In genomic region chr3:40717471-40717870, GRCh38 we compare ENCODE assay signal across 13 cellular contexts.
DNase-seq lines count a peak whose midpoint lies in the region; ATAC-seq and TF ChIP-seq lines count a peak whose summit lies in the region.
"Had no signal": no experiment of that assay in that cellular context is flagged by ENCODE, and none has a peak within 500 bp of the region (broad histone marks: within the 10 kb centered on the region; RNA-seq: fewer than 3 reads in every experiment).

No MANE protein-coding gene starts in this region.

- no peak for TF ChIP-seq CTCF in OCI-LY7 (conservative IDR thresholded peaks at IDR 0.05; ENCODE audit: low read length)

- no peaks in the 10 kb centered on the region for H3K9me3 Mint-ChIP-seq in effector memory CD8-positive, alpha-beta T cell
- H3K9me3 Mint-ChIP-seq: CD8-positive, alpha-beta T cell had no signal

- no peak overlapping the region for H3K4me3 Mint-ChIP-seq in effector memory CD8-positive, alpha-beta T cell
- H3K4me3 Mint-ChIP-seq: CD14-positive monocyte; CD8-positive, alpha-beta T cell had no signal

- H3K4me1 Mint-ChIP-seq in effector memory CD8-positive, alpha-beta T cell (ENCODE audit: low read depth in 2 of 2): no peaks in the 10 kb centered on the region

- H3K79me2 ChIP-seq in OCI-LY7 (ENCODE audit: insufficient read depth, low read depth, low read length): no peaks in the 10 kb centered on the region

- intact Hi-C loops in OCI-LY7 (cut with micrococcal nuclease; ENCODE audit: unreplicated experiment): loop anchor here (5.0 to 10.0 kb wide), 2 partner anchors 193 to 260 kb away; partner anchors contain the start of genes RPL14 and ZNF621

- ATAC-seq in effector memory CD8-positive, alpha-beta T cell (replicated peaks): no peak
- ATAC-seq: A549; CD8-positive, alpha-beta T cell had no signal

- CTCF ChIA-PET in OCI-LY7 (lab: Charles Lee; ENCODE audit: unreplicated experiment): no interaction called here

- H3K27ac ChIP-seq in OCI-LY7 (ENCODE audit: low read depth, low read length, poor library complexity, severe bottlenecking) (peak overlapping the region; percentile 93), epithelial cell of prostate (peak overlapping the region; percentile 21)
- H3K27ac ChIP-seq: A549 had no signal

- no peak overlapping the region for H3K4me3 ChIP-seq in OCI-LY7 (ENCODE audit: low read depth, low read length, poor library complexity, severe bottlenecking)
- H3K4me3 ChIP-seq: A549, HAP-1 had no signal

- peaks cover 30 to 34% of the 10 kb centered on the region in 2 donors for H3K27me3 Mint-ChIP-seq in effector memory CD8-positive, alpha-beta T cell

- DNase-seq in OCI-LY7 (ENCODE audit: low spot score): no peak
- DNase-seq in epithelial cell of prostate (ENCODE audit: low read depth, low spot score): no peak
- DNase-seq in retina: peak; percentile 20
- no peak for DNase-seq in DMS153 (lab: John Stamatoyannopoulos, UW)
- DNase-seq in DMS 273 (lab: John Stamatoyannopoulos, UW; ENCODE audit: unreplicated experiment): no peak
- DNase-seq in effector memory CD8-positive, alpha-beta T cell: no peak
- DNase-seq: CD8-positive, alpha-beta T cell; COR-L47; DMS53; GF-D8 had no signal

- H3K36me3 Mint-ChIP-seq in effector memory CD8-positive, alpha-beta T cell (ENCODE audit: insufficient read depth): no peaks in the 10 kb centered on the region
- H3K36me3 Mint-ChIP-seq: CD14-positive monocyte; CD8-positive, alpha-beta T cell had no signal

- no peak overlapping the region for H3K27ac Mint-ChIP-seq in effector memory CD8-positive, alpha-beta T cell
- H3K27ac Mint-ChIP-seq: CD8-positive, alpha-beta T cell had no signal

- peak overlapping the region; percentile 93; the same call in 1 of the 2 replicates for H2AFZ ChIP-seq in OCI-LY7 (ENCODE audit: low read length)

- no peaks in the 10 kb centered on the region; the same call in 1 of the 2 replicates for H3K9me3 ChIP-seq in OCI-LY7 (ENCODE audit: low read length)
- H3K9me3 ChIP-seq: A549, HAP-1 had no signal

- no peaks in the 10 kb centered on the region for H3K9me2 ChIP-seq in OCI-LY7 (ENCODE audit: insufficient read depth, low read length)

- POLR2A ChIA-PET in OCI-LY7 (lab: Charles Lee): interaction anchor here (0.6 to 2.1 kb wide), 5 partner anchors 8 to 1478 kb away, joined by 3 to 11 read pairs (median 3); no protein-coding TSS in a partner anchor

- no TSS peak for BruUV-seq in OCI-LY7 (replicated peaks; lab: Mats Ljungman, UMichigan)

- no peaks in the 10 kb centered on the region for H4K20me1 ChIP-seq in OCI-LY7 (ENCODE audit: insufficient read depth, low read length)

- no peaks in the 10 kb centered on the region for H3K36me3 ChIP-seq in OCI-LY7 (ENCODE audit: insufficient read depth, low read length)
- H3K36me3 ChIP-seq: HAP-1 had no signal

- peaks cover 79% of the 10 kb centered on the region for H3K4me1 ChIP-seq in OCI-LY7 (ENCODE audit: insufficient read depth, low read length, poor library complexity, severe bottlenecking)
- H3K4me1 ChIP-seq: A549, HAP-1 had no signal

- H3K4me2 ChIP-seq in OCI-LY7 (ENCODE audit: low read length): peak overlapping the region; percentile 62
- H3K4me2 ChIP-seq: A549 had no signal
